In genomic region chr6:69019832-69020231, GRCh38 we compare ENCODE assay signal across 1 cellular context.
TF ChIP-seq lines count a peak whose summit lies in the region.

No MANE protein-coding gene starts in this region.

TF ChIP-seq in endothelial cell of umbilical vein, 7 proteins besides CTCF, POLR2A, EP300 and RAD21 (continued from another document):
- TF ChIP-seq, protein P1, sequence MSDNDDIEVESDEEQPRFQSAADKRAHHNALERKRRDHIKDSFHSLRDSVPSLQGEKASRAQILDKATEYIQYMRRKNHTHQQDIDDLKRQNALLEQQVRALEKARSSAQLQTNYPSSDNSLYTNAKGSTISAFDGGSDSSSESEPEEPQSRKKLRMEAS (IDR thresholded peaks at IDR 0.05; ENCODE audit: insufficient read depth, insufficient read length) = no peak
- TF ChIP-seq FOS (IDR thresholded peaks at IDR 0.05; ENCODE audit: borderline replicate concordance, insufficient read depth, low read length) (peak; percentile 64), JUN (IDR thresholded peaks at IDR 0.05; ENCODE audit: borderline replicate concordance, insufficient read depth, insufficient read length, low read depth) (peak; percentile 15)
